ENCODE assay signal across 8 cellular contexts in genomic region chr5:112146323-112146848, GRCh38.
DNase-seq lines count a peak whose midpoint lies in the region; ATAC-seq and TF ChIP-seq lines count a peak whose summit lies in the region.

No MANE protein-coding gene starts in this region.

- H3K36me3 ChIP-seq in OCI-LY3 (replicated peaks; ENCODE audit: low read depth, low read length) (no peaks in the 10 kb centered on the region), mesenchymal stem cell (ENCODE audit: control insufficient read depth in 1 of 2, insufficient read depth in 2 of 2, low read depth in 1 of 2, low read length in 2 of 2) (no peaks in the 10 kb centered on the region), suprapubic skin (no peaks in the 10 kb centered on the region)

- no peaks in the 10 kb centered on the region for H3K9me3 ChIP-seq in OCI-LY3 (ENCODE audit: insufficient read depth, low read length)
- peaks cover 5% of the 10 kb centered on the region for H3K9me3 ChIP-seq in mesenchymal stem cell (ENCODE audit: control insufficient read depth, low read length)
- no peaks in the 10 kb centered on the region for H3K9me3 ChIP-seq in suprapubic skin

- H3K4me3 ChIP-seq in OCI-LY3 (ENCODE audit: low read length) (peak overlapping the region; percentile 47; the same call in 1 of the 2 replicates), mesenchymal stem cell (ENCODE audit: insufficient read depth in 1 of 2, low read depth in 1 of 2, low read length in 2 of 2) (no peak overlapping the region), suprapubic skin (no peak overlapping the region)

- H2BK5ac ChIP-seq in mesenchymal stem cell (ENCODE audit: low read depth, low read length, poor library complexity, severe bottlenecking), result no peak overlapping the region

- DNase-seq in mesenchymal stem cell (peak; percentile 51), suprapubic skin (ENCODE audit: low spot score in 2 of 2) (no peak)
- DNase-seq in stimulated activated naive CD4-positive, alpha-beta T cell treated with Interleukin-2 at 50 U/mL for 16 hours (lab: John Stamatoyannopoulos, UW), result no peak
- DNase-seq in activated naive CD4-positive, alpha-beta T cell treated with anti-CD3 and anti-CD28 coated beads, Interleukin-2, amount 50 U/mL, for 16 hours, result no peak
- DNase-seq in activated naive CD4-positive, alpha-beta T cell treated with Interleukin-2 at 50 U/mL for 16 hours, result no peak

- no peak for TF ChIP-seq EP300 in suprapubic skin (IDR thresholded peaks at IDR 0.05)

- H3K27ac ChIP-seq in OCI-LY3 (ENCODE audit: low read length), result no peak overlapping the region
- peak overlapping the region; percentile 54 for H3K27ac ChIP-seq in mesenchymal stem cell (ENCODE audit: low read length, poor library complexity, severe bottlenecking)
- H3K27ac ChIP-seq in suprapubic skin, result no peak overlapping the region

- no peak overlapping the region for H2AK5ac ChIP-seq in mesenchymal stem cell (ENCODE audit: low read length, severe bottlenecking)

- H3K4ac ChIP-seq in mesenchymal stem cell (ENCODE audit: low read depth in 1 of 2, low read length in 2 of 2), result no peak overlapping the region

- 79% methylated on average over 5 of the region's 5 CpGs for WGBS in mesenchymal stem cell
- 32% methylated on average over 5 of the region's 5 CpGs for WGBS in suprapubic skin

- no peak overlapping the region for H4K8ac ChIP-seq in mesenchymal stem cell (ENCODE audit: low read length)

- no peak overlapping the region for H2BK120ac ChIP-seq in mesenchymal stem cell (ENCODE audit: low read depth, low read length)

- H3K4me1 ChIP-seq in OCI-LY3 (ENCODE audit: low read length) (peaks cover 21% of the 10 kb centered on the region), mesenchymal stem cell (ENCODE audit: control insufficient read depth, insufficient read depth, low read depth, low read length) (no peaks in the 10 kb centered on the region), suprapubic skin (peaks cover 5% of the 10 kb centered on the region)

- no peak overlapping the region for H3K9ac ChIP-seq in OCI-LY3 (ENCODE audit: low read length)
- peak overlapping the region; percentile 76 for H3K9ac ChIP-seq in mesenchymal stem cell (ENCODE audit: low read length)

- H2AFZ ChIP-seq in OCI-LY3 (ENCODE audit: low read depth, low read length), result no peak overlapping the region
- H2AFZ ChIP-seq in mesenchymal stem cell (ENCODE audit: low read depth, low read length), result no peak overlapping the region

- H3K79me2 ChIP-seq in OCI-LY3 (ENCODE audit: low read length), result no peaks in the 10 kb centered on the region

- no peak overlapping the region for H3K23ac ChIP-seq in mesenchymal stem cell (ENCODE audit: low read length in 2 of 2)

- no peaks in the 10 kb centered on the region; the same call in 1 of the 2 replicates for H3K27me3 ChIP-seq in OCI-LY3 (ENCODE audit: low read depth, low read length)
- H3K27me3 ChIP-seq in mesenchymal stem cell (ENCODE audit: control insufficient read depth in 1 of 2, insufficient read depth in 1 of 2, low read length in 2 of 2), result no peaks in the 10 kb centered on the region
- H3K27me3 ChIP-seq in suprapubic skin, result no peaks in the 10 kb centered on the region

- no peak overlapping the region for H3K14ac ChIP-seq in mesenchymal stem cell (ENCODE audit: low read length in 2 of 2)

- no peak for TF ChIP-seq CTCF in OCI-LY3 (IDR thresholded peaks at IDR 0.05; ENCODE audit: low read depth, low read length)
- no peak for TF ChIP-seq CTCF in suprapubic skin (IDR thresholded peaks at IDR 0.05)

- peak; percentile 55 for ATAC-seq in GM18505 (IDR thresholded peaks at IDR 0.05; ENCODE audit: unreplicated experiment)
- ATAC-seq in HG02588 (IDR thresholded peaks at IDR 0.05; ENCODE audit: unreplicated experiment), result peak; percentile 54

- H2BK12ac ChIP-seq in mesenchymal stem cell (ENCODE audit: low read length in 2 of 2), result no peak overlapping the region

- TF ChIP-seq POLR2A in GM18505 (IDR thresholded peaks at IDR 0.05; ENCODE audit: borderline replicate concordance, extremely low read depth, insufficient read depth, insufficient read length), result no peak
- TF ChIP-seq POLR2A in suprapubic skin (IDR thresholded peaks at IDR 0.05), result no peak

- peak overlapping the region; percentile 61 for H3K4me2 ChIP-seq in OCI-LY3 (ENCODE audit: low read length)
- H3K4me2 ChIP-seq in mesenchymal stem cell (ENCODE audit: low read length, poor library complexity, severe bottlenecking), result peak overlapping the region; percentile 21

- no peaks in the 10 kb centered on the region for H3K79me1 ChIP-seq in mesenchymal stem cell (replicated peaks; ENCODE audit: low read length, poor library complexity, severe bottlenecking)

- H2BK15ac ChIP-seq in mesenchymal stem cell (ENCODE audit: low read depth, poor library complexity, severe bottlenecking), result no peak overlapping the region

- H3K18ac ChIP-seq in mesenchymal stem cell (ENCODE audit: low read depth in 1 of 2, low read length in 2 of 2), result no peak overlapping the region

- no peaks in the 10 kb centered on the region for H4K20me1 ChIP-seq in OCI-LY3 (ENCODE audit: insufficient read depth, low read length)

- no peak overlapping the region for H4K91ac ChIP-seq in mesenchymal stem cell (ENCODE audit: low read length)
